In the genomic region with DNA sequence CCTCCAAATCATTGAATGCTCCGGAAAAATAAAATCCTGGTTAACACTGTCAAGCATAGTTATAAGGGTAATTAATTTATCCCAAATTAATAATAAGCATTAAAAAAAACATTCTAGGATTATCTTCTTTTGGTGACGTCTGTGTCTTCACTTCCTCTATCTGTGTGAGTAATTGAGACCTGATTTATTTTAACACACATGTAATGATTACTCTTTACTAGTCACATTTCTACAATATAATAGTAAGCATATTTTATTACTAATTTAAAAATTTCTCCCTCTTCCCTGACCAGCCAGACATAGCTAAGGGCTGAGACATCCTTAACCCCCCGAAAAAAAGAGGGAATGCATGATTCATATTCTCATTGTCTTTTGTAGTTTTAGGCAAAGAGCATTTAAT, we compare ENCODE assay signal across 9 cellular contexts. TPM values are rescaled to one million over a fixed set of nuclear protein-coding genes. Genes with fewer than 3 reads are reported as not detected.
DNase-seq lines count a peak whose midpoint lies in the region; ATAC-seq, FAIRE-seq and TF ChIP-seq lines count a peak whose summit lies in the region.
"Had no signal": no experiment of that assay in that cellular context is flagged by ENCODE, and none has a peak within 500 bp of the region (broad histone marks: within the 10 kb centered on the region; RNA-seq: fewer than 3 reads in every experiment).

No MANE protein-coding gene starts in this region.

- no peak overlapping the region for H4K8ac ChIP-seq in neuronal stem cell (ENCODE audit: low read depth, low read length)

- no peak overlapping the region for H3K27ac ChIP-seq in neuronal stem cell (replicated peaks; ENCODE audit: low read length)

- intact Hi-C loops in Calu3 (cut with micrococcal nuclease; ENCODE audit: unreplicated experiment) = loop anchor here (5.0 kb wide), 2 partner anchors 71 to 196 kb away; no protein-coding TSS in a partner anchor

- H3K27ac Mint-ChIP-seq in Calu3 (ENCODE audit: unreplicated experiment) = peak overlapping the region; percentile 94
- no peak overlapping the region for H3K27ac Mint-ChIP-seq in nephron

- H3K4me2 ChIP-seq in neuronal stem cell (ENCODE audit: insufficient read depth, low read length, poor library complexity, severe bottlenecking) = no peak overlapping the region

- H4K91ac ChIP-seq in neuronal stem cell (ENCODE audit: low read depth, low read length, poor library complexity) = no peak overlapping the region

- peaks cover 11% of the 10 kb centered on the region for H3K9me3 Mint-ChIP-seq in Calu3 (ENCODE audit: low read depth, unreplicated experiment)
- peaks cover 7% of the 10 kb centered on the region for H3K9me3 Mint-ChIP-seq in nephron

- peaks cover 2 to 8% of the 10 kb centered on the region in 2 donors for H3K4me1 ChIP-seq in neuronal stem cell (ENCODE audit: control insufficient read depth in 2 of 2, insufficient read depth in 1 of 2, low read depth in 1 of 2, low read length in 2 of 2)

- peaks cover 18% of the 10 kb centered on the region for H3K4me1 Mint-ChIP-seq in Calu3 (ENCODE audit: low read depth, unreplicated experiment)
- H3K4me1 Mint-ChIP-seq in nephron = peaks cover 32% of the 10 kb centered on the region

- FAIRE-seq in colon (lab: Jason Lieb, UNC) = peak; percentile 38
- FAIRE-seq: H54 had no signal

- H2BK15ac ChIP-seq in neuronal stem cell (ENCODE audit: low read length) = no peak overlapping the region

- no peak overlapping the region for H3K18ac ChIP-seq in neuronal stem cell (ENCODE audit: low read length)

- no peak overlapping the region for H2AFZ ChIP-seq in neuronal stem cell (ENCODE audit: low read length)

- H3K36me3 Mint-ChIP-seq in Calu3 (ENCODE audit: insufficient read depth, unreplicated experiment) = peaks cover 42% of the 10 kb centered on the region
- no peaks in the 10 kb centered on the region for H3K36me3 Mint-ChIP-seq in nephron (ENCODE audit: low read depth)

- H2BK120ac ChIP-seq in neuronal stem cell (ENCODE audit: low read depth, low read length) = no peak overlapping the region

- H3K9ac ChIP-seq in neuronal stem cell (ENCODE audit: low read depth, low read length, poor library complexity) = no peak overlapping the region

- DNase-seq in Calu3 = no peak
- peak; percentile 29 for DNase-seq in M059J (ENCODE audit: low read depth)
- DNase-seq in neuronal stem cell (ENCODE audit: low spot score) = no peak
- DNase-seq in COR-L47 (lab: John Stamatoyannopoulos, UW) = no peak

- H3K4me3 Mint-ChIP-seq in Calu3 (ENCODE audit: low read depth, unreplicated experiment) (peak overlapping the region; percentile 87), nephron (peak overlapping the region; percentile 54 to 69 (median 55))

- no peak overlapping the region for H3K14ac ChIP-seq in neuronal stem cell (ENCODE audit: low read length)

- no peak overlapping the region for H3K23ac ChIP-seq in neuronal stem cell (ENCODE audit: low read depth, low read length, poor library complexity)

- H3K27me3 Mint-ChIP-seq in Calu3 (ENCODE audit: unreplicated experiment) (no peaks in the 10 kb centered on the region), nephron (ENCODE audit: low read depth) (no peaks in the 10 kb centered on the region)

- H3K4ac ChIP-seq in neuronal stem cell (ENCODE audit: low read length) = no peak overlapping the region

- H3K4me3 ChIP-seq in neuronal stem cell (ENCODE audit: low read length in 2 of 2) = peak overlapping the region in 1 of 2 donors; percentile 87

- TF ChIP-seq CTCF in Calu3 (IDR thresholded peaks at IDR 0.05; ENCODE audit: unreplicated experiment) (no peak), nephron (IDR thresholded peaks at IDR 0.05; ENCODE audit: unreplicated experiment in 3 of 3) (no peak)

- H2BK5ac ChIP-seq in neuronal stem cell (ENCODE audit: low read length) = no peak overlapping the region

- peaks cover 3 to 21% of the 10 kb centered on the region in 2 donors for H3K9me3 ChIP-seq in neuronal stem cell (replicated peaks in 1 of 2; ENCODE audit: control insufficient read depth in 2 of 2, insufficient read depth in 1 of 2, low read depth in 1 of 2, low read length in 2 of 2)

- CTCF ChIA-PET in Calu3 (lab: Charles Lee) = no interaction called here

- H2BK12ac ChIP-seq in neuronal stem cell (ENCODE audit: low read length) = no peak overlapping the region

- ATAC-seq in GM21390 (IDR thresholded peaks at IDR 0.05; ENCODE audit: unreplicated experiment) (no peak), HG02885 (IDR thresholded peaks at IDR 0.05; ENCODE audit: poor library complexity, unreplicated experiment) (no peak)

- H3K36me3 ChIP-seq in neuronal stem cell (replicated peaks in 1 of 2; ENCODE audit: control insufficient read depth in 2 of 2, insufficient read depth in 2 of 2, low read length in 2 of 2) = no peaks in the 10 kb centered on the region

- H3K79me1 ChIP-seq in neuronal stem cell (ENCODE audit: low read depth, low read length) = no peaks in the 10 kb centered on the region

- no TSS peak for BruUV-seq in Calu3 (replicated peaks; lab: Mats Ljungman, UMichigan)

- H2AK5ac ChIP-seq in neuronal stem cell (ENCODE audit: low read depth, low read length) = no peak overlapping the region

- WGBS in neuronal stem cell (ENCODE audit: extremely low coverage in 2 of 2, insufficient read length in 2 of 2, insufficient replicate concordance in 1 of 2), 2 donors = no CpG with 5 or more reads among the region's 3 CpGs

- no peaks in the 10 kb centered on the region for H3K27me3 ChIP-seq in neuronal stem cell (ENCODE audit: control insufficient read depth in 3 of 3, insufficient read depth in 3 of 3, low read depth in 1 of 3, low read length in 3 of 3)

RNA-seq across cellular contexts. Expression of gene FNDC3A, which starts 2.3 kb away (rescaled TPM):
- total RNA-seq in Calu3 (2022) = 36.2 and 43.2 TPM in 2 replicates
- total RNA-seq in M059J (2014; rRNA removed; shearing (Covaris generic)) = 36.4 and 48.6 TPM in 2 replicates
- polyA plus RNA-seq in neuronal stem cell (2013, experiment 1 of 2) = 24.5 TPM
- polyA plus RNA-seq in neuronal stem cell (2013, experiment 2 of 2) = 25.6 TPM
